28 cellular contexts compared by ENCODE assay signal in genomic region chrX:152735101-152735500, GRCh38. TPM values are rescaled to one million over a fixed set of nuclear protein-coding genes. Genes with fewer than 3 reads are reported as not detected.
"Had no signal": no experiment of that assay in that cellular context is flagged by ENCODE, and none has a peak within 500 bp of the region (broad histone marks: within the 10 kb centered on the region; RNA-seq: fewer than 3 reads in every experiment).

No MANE protein-coding gene starts in this region.

- H3K27me3 ChIP-seq: SJSA1 had no signal

- H3K4me3 ChIP-seq: SJSA1, SK-N-MC had no signal

- H3K27ac ChIP-seq: KMS-11, SJSA1, SK-N-MC had no signal

- FAIRE-seq: HepG2, RCC 7860 had no signal

- H3K9ac ChIP-seq: KMS-11 had no signal

- H3K4me2 ChIP-seq: KMS-11 had no signal

- DNase-seq: IMR-90; Kasumi-1; MV-4-11; NCI-H1048; NCI-H1105; NCI-H1417; NCI-H146; NCI-H1694 treated with DMSO at 0.1 percent for 48 hours; NCI-H1930; NCI-H2081; NCI-H2107; NCI-H226; NCI-H446; NCI-H510A; NCI-H524 treated with DMSO at 0.1 percent for 48 hours; NCI-H69; NCI-H774; NK-92 treated with Interleukin-12 subunit alpha and Interleukin-12 subunit beta, amount 100 ng/mL, for 24 hours; OCI-M1; Right ventricle myocardium superior; RPMI8226; SIG-M5 had no signal

- ATAC-seq: HepG2 had no signal

- H3K9me3 ChIP-seq: SJSA1 had no signal

- H3K4me1 ChIP-seq: SJSA1 had no signal

- H3K36me3 ChIP-seq: SJSA1 had no signal

RNA-seq across cellular contexts. Expression of gene MAGEA12, which starts 1.5 kb away (rescaled TPM):
- total RNA-seq: HepG2, IMR-90, MCF 10A, Right ventricle myocardium superior, SJSA1 had no signal
- polyA plus RNA-seq: HepG2, IMR-90 had no signal

RNA-seq across cellular contexts. Expression of gene CSAG1, which starts 1.6 kb away (rescaled TPM):
- total RNA-seq: HepG2, IMR-90, MCF 10A, Right ventricle myocardium superior, SJSA1 had no signal
- polyA plus RNA-seq: HepG2, IMR-90 had no signal

RNA-seq across cellular contexts. Expression of gene MAGEA2, which starts 18.5 kb away (rescaled TPM):
- total RNA-seq: IMR-90, MCF 10A, Right ventricle myocardium superior, SJSA1 had no signal
- polyA plus RNA-seq: IMR-90 had no signal

RNA-seq across cellular contexts. Expression of gene MAGEA2B, which starts 20.7 kb away (rescaled TPM):
- total RNA-seq: IMR-90, MCF 10A, Right ventricle myocardium superior, SJSA1 had no signal
- polyA plus RNA-seq: HepG2, IMR-90 had no signal

RNA-seq across cellular contexts. Expression of gene CSAG3, which starts 23.9 kb away (rescaled TPM):
- total RNA-seq: HepG2, IMR-90, MCF 10A, Right ventricle myocardium superior, SJSA1 had no signal
- polyA plus RNA-seq: HepG2, IMR-90 had no signal
